ENCODE assay signal across 11 cellular contexts in genomic region chr3:61559108-61559731, GRCh38. TPM values are rescaled to one million over a fixed set of nuclear protein-coding genes. Genes with fewer than 3 reads are reported as not detected.
A peak's percentile ranks its signal among the peaks of the same experiment; 100 is the strongest.
DNase-seq lines count a peak whose midpoint lies in the region; ATAC-seq and TF ChIP-seq lines count a peak whose summit lies in the region.
"Had no signal": no experiment of that assay in that cellular context is flagged by ENCODE, and none has a peak within 500 bp of the region (broad histone marks: within the 10 kb centered on the region; RNA-seq: fewer than 3 reads in every experiment).

No MANE protein-coding gene starts in this region.

- H3K27me3 ChIP-seq in heart right ventricle, result peaks cover 0 to 61% (median 0%) of the 10 kb centered on the region in 7 donors
- no peaks in the 10 kb centered on the region for H3K27me3 ChIP-seq in right cardiac atrium (ENCODE audit: control insufficient read depth, insufficient read depth)
- H3K27me3 ChIP-seq in upper lobe of left lung, result peaks cover 0 to 8% (median 0%) of the 10 kb centered on the region in 4 donors
- H3K27me3 ChIP-seq: body of pancreas had no signal

- DNase-seq in heart right ventricle, result no peak
- DNase-seq in right cardiac atrium, result no peak
- peak; percentile 9 to 36 for DNase-seq in lung microvascular endothelial cell (ENCODE audit: low read depth in 2 of 2)
- no peak for DNase-seq in upper lobe of left lung
- DNase-seq in AG08395 (ENCODE audit: low spot score), result no peak
- no peak for DNase-seq in pons (ENCODE audit: low spot score)
- DNase-seq: body of pancreas; NCI-H1694 treated with DMSO at 0.1 percent for 48 hours; stimulated activated CD4-positive, alpha-beta T cell treated with anti-CD3 and anti-CD28 coated beads, Interleukin-4, amount 100 ng/mL, for 1 hour had no signal

- WGBS in heart right ventricle, 2 donors, result 56 to 61% methylated on average over 8 of the region's 8 CpGs
- WGBS in right cardiac atrium, result 50% methylated on average over 8 of the region's 8 CpGs
- 51 to 72% methylated on average over 8 of the region's 8 CpGs for WGBS in upper lobe of left lung, 2 donors

- intact Hi-C loops in heart right ventricle (cut with DNase I) (loop anchor here in 2 of 10 donors (10.0 kb wide), 2 partner anchors 84 to 114 kb away; no protein-coding TSS in a partner anchor), right cardiac atrium (cut with DNase I) (no loop called here)

- H3K36me3 Mint-ChIP-seq in brain, result no peaks in the 10 kb centered on the region

- H3K27ac Mint-ChIP-seq in brain, result peak overlapping the region in 3 of 5 experiments; percentile 43 to 98 (median 46)

- H3K36me3 ChIP-seq in heart right ventricle (no peaks in the 10 kb centered on the region), upper lobe of left lung (no peaks in the 10 kb centered on the region)

- H3K27ac ChIP-seq in heart right ventricle (peak overlapping the region in 9 of 10 donors; percentile 43 to 99 (median 95)), right cardiac atrium (ENCODE audit: low read length) (no peak overlapping the region), upper lobe of left lung (peak overlapping the region; percentile 29 to 97 (median 90))

- TF ChIP-seq CTCF in heart right ventricle (IDR thresholded peaks at IDR 0.05) (peak in 5 of 9 donors; percentile 7 to 51 (median 32)), brain (conservative IDR thresholded peaks at IDR 0.05) (no peak), upper lobe of left lung (IDR thresholded peaks at IDR 0.05) (no peak)

- ATAC-seq in heart right ventricle (no peak), right cardiac atrium (no peak), upper lobe of left lung (ENCODE audit: low FRiP score in 2 of 2) (no peak), HG03469 (IDR thresholded peaks at IDR 0.05; ENCODE audit: unreplicated experiment) (no peak)
- ATAC-seq: body of pancreas had no signal

- H3K4me3 ChIP-seq in heart right ventricle (peak overlapping the region in 3 of 10 donors; percentile 85 to 93 (median 87)), right cardiac atrium (ENCODE audit: low read length) (no peak overlapping the region), upper lobe of left lung (no peak overlapping the region)
- H3K4me3 ChIP-seq: body of pancreas had no signal

- H3K9me3 ChIP-seq in heart right ventricle (peaks cover 0 to 21% (median 11%) of the 10 kb centered on the region in 11 donors), right cardiac atrium (ENCODE audit: control insufficient read depth, low read length) (no peaks in the 10 kb centered on the region), upper lobe of left lung (peaks cover 0 to 4% (median 0%) of the 10 kb centered on the region in 4 donors)

- H3K27me3 Mint-ChIP-seq in brain, result peaks cover 16% of the 10 kb centered on the region

- no peak for TF ChIP-seq EP300 in upper lobe of left lung (IDR thresholded peaks at IDR 0.05)

- H3K4me1 Mint-ChIP-seq in brain, result peaks cover 4% of the 10 kb centered on the region

- H3K4me3 Mint-ChIP-seq in brain, result peak overlapping the region; percentile 96 to 100 (median 99)

- peaks cover 8 to 22% (median 17%) of the 10 kb centered on the region in 5 experiments for H3K9me3 Mint-ChIP-seq in brain

- H3K4me1 ChIP-seq in heart right ventricle, result peaks cover 0 to 18% (median 6%) of the 10 kb centered on the region in 9 donors
- H3K4me1 ChIP-seq in right cardiac atrium (ENCODE audit: control insufficient read depth, insufficient read depth, low read length), result no peaks in the 10 kb centered on the region
- H3K4me1 ChIP-seq in upper lobe of left lung, result peaks cover 0 to 33% (median 2%) of the 10 kb centered on the region in 4 donors

- no peak for TF ChIP-seq POLR2A in upper lobe of left lung (IDR thresholded peaks at IDR 0.05)

RNA-seq across cellular contexts. Expression of gene PTPRG, which starts 2.2 kb away (rescaled TPM):
- total RNA-seq in heart right ventricle (10 to 100 TPM; 25.8 to 38.3 (median 33.1) TPM), right cardiac atrium (10 to 100 TPM; 32.0 to 50.7 (median 34.0) TPM), lung microvascular endothelial cell (5.8 and 16.8 TPM in 2 replicates), upper lobe of left lung (100 to 1,000 TPM in 1 of 6 donors, 10 to 100 TPM in 5; 58.7 to 101 (median 68.8) TPM)
- polyA plus RNA-seq in heart right ventricle (10 to 100 TPM; 10.1 to 10.5 TPM), right cardiac atrium (8.6 TPM), brain (ENCODE audit: insufficient read depth, low read depth, low replicate concordance) (7.4 TPM)

Comparison
In these comparisons a context has a peak if more than half of its experiments do, and no peak if none do; other contexts are left out.
1. DNase-seq: peak in lung microvascular endothelial cell (2 of 2); none in heart right ventricle (0 of 2), right cardiac atrium (0 of 3), upper lobe of left lung (0 of 2), AG08395 (single experiment) and pons (single experiment).
2. CTCF ChIP-seq: peak in heart right ventricle (5 of 9); none in brain (0 of 2) and upper lobe of left lung (0 of 6).